ENCODE assay signal across 28 cellular contexts in the genomic region with DNA sequence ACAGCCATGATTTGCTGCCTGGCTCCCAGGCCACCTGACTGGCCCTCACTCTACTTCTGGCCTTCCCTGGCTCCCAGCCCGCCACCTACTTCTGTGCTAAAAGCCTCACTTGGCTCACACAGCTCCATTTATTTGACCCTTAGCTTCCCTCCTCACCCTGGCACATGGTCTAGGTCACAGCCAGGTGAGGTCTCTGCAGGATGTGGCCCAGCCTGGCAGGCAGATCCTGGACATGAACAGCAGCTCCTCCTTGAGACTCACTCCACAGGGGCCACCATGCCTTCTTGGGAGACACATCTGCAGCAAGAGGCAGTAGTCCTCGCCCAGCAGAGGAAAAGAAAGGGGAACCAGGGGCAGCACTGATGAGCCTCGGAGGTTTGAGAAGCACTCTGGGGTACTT.
"Had no signal": no experiment of that assay in that cellular context is flagged by ENCODE, and none has a peak within 500 bp of the region (broad histone marks: within the 10 kb centered on the region; RNA-seq: fewer than 3 reads in every experiment).

No MANE protein-coding gene starts in this region.

- H3K36me3 Mint-ChIP-seq: activated naive CD8-positive, alpha-beta T cell; immature natural killer cell; mesothelial cell of epicardium; naive thymus-derived CD8-positive, alpha-beta T cell had no signal

- H3K79me2 ChIP-seq: hepatocyte had no signal

- H3K4me1 Mint-ChIP-seq: activated CD4-positive, alpha-beta T cell treated with anti-CD3 and anti-CD28 coated beads, Interleukin-2, amount 10 ng/mL, durations not matched to agents 24 days and 14 days; immature natural killer cell; mesothelial cell of epicardium; naive thymus-derived CD8-positive, alpha-beta T cell had no signal

- DNase-seq: activated CD4-positive, alpha-beta T cell treated with anti-CD3 and anti-CD28 coated beads, Interleukin-2, amount 10 ng/mL, durations not matched to agents 24 days and 14 days; activated CD8-positive, alpha-beta T cell treated with anti-CD3 and anti-CD28 coated beads, Interleukin-2, amount 10 ng/mL, durations not matched to agents 7 days and 5 days; activated naive CD4-positive, alpha-beta T cell; activated T-cell treated with anti-CD3 and anti-CD28 coated beads, Interleukin-2, amount 50 U/mL, for 1 hour; brain microvascular endothelial cell; central memory CD4-positive, alpha-beta T cell; effector memory CD8-positive, alpha-beta T cell; glutamatergic neuron; immature natural killer cell; kidney glomerular epithelial cell; left ventricle myocardium inferior; naive thymus-derived CD8-positive, alpha-beta T cell; psoas muscle; stimulated activated CD4-positive, alpha-beta T cell treated with anti-CD3 and anti-CD28 coated beads, Interleukin-1b, Interleukin-23, amount 100 ng/mL, for 48 hours had no signal

- H3K27ac Mint-ChIP-seq: activated CD4-positive, alpha-beta T cell treated with anti-CD3 and anti-CD28 coated beads, Interleukin-2, amount 10 ng/mL, durations not matched to agents 24 days and 14 days; activated CD8-positive, alpha-beta T cell treated with anti-CD3 and anti-CD28 coated beads, Interleukin-2, amount 10 ng/mL, durations not matched to agents 7 days and 5 days; activated naive CD8-positive, alpha-beta T cell; effector memory CD8-positive, alpha-beta T cell; immature natural killer cell; mesothelial cell of epicardium; naive thymus-derived CD8-positive, alpha-beta T cell; stimulated activated naive CD8-positive, alpha-beta T cell treated with anti-CD3 and anti-CD28 coated beads, Interleukin-15, Interleukin-2, amounts not matched to agents 100 ng/mL and 50 ng/mL, for 24 hours; T-helper 1 cell treated with Interleukin-12 subunit alpha and Interleukin-12 subunit beta and Interleukin-4 antibody, amounts not matched to agents 30 μg/mL and 1 μg/mL, for 36 hours had no signal

- H3K4me3 ChIP-seq: adrenal gland, ascending aorta, dorsolateral prefrontal cortex, esophagus muscularis mucosa, hepatocyte, left ventricle myocardium inferior, psoas muscle, right atrium auricular region, tibial artery, vagina had no signal

- H3K27me3 ChIP-seq: adrenal gland, ascending aorta, brain microvascular endothelial cell, dorsolateral prefrontal cortex, hepatocyte, right atrium auricular region, tibial artery, vagina had no signal

- FAIRE-seq: colon, frontal cortex had no signal

- ATAC-seq: activated CD8-positive, alpha-beta T cell treated with anti-CD3 and anti-CD28 coated beads, Interleukin-2, amount 10 ng/mL, durations not matched to agents 7 days and 5 days; effector memory CD8-positive, alpha-beta T cell; naive thymus-derived CD8-positive, alpha-beta T cell; psoas muscle had no signal

- H3K4me3 Mint-ChIP-seq: activated CD4-positive, alpha-beta T cell treated with anti-CD3 and anti-CD28 coated beads, Interleukin-2, amount 10 ng/mL, durations not matched to agents 24 days and 14 days; activated CD8-positive, alpha-beta T cell treated with anti-CD3 and anti-CD28 coated beads, Interleukin-2, amount 10 ng/mL, durations not matched to agents 7 days and 5 days; activated naive CD8-positive, alpha-beta T cell; effector memory CD8-positive, alpha-beta T cell; immature natural killer cell; mesothelial cell of epicardium; naive thymus-derived CD8-positive, alpha-beta T cell; stimulated activated naive CD8-positive, alpha-beta T cell treated with anti-CD3 and anti-CD28 coated beads, Interleukin-15, Interleukin-2, amounts not matched to agents 100 ng/mL and 50 ng/mL, for 24 hours; T-helper 1 cell treated with Interleukin-12 subunit alpha and Interleukin-12 subunit beta and Interleukin-4 antibody, amounts not matched to agents 30 μg/mL and 1 μg/mL, for 36 hours had no signal

- H3K27ac ChIP-seq: adrenal gland, ascending aorta, brain microvascular endothelial cell, dorsolateral prefrontal cortex, esophagus muscularis mucosa, hepatocyte, left ventricle myocardium inferior, psoas muscle, right atrium auricular region, tibial artery, vagina had no signal

- H3K36me3 ChIP-seq: adrenal gland, ascending aorta, brain microvascular endothelial cell, esophagus muscularis mucosa, left ventricle myocardium inferior, right atrium auricular region, tibial artery, vagina had no signal

- H2AFZ ChIP-seq: hepatocyte had no signal

- H3K4me1 ChIP-seq: adrenal gland, ascending aorta, esophagus muscularis mucosa, left ventricle myocardium inferior, psoas muscle, right atrium auricular region, tibial artery, vagina had no signal

- H3K4me2 ChIP-seq: hepatocyte had no signal

- H3K9me3 Mint-ChIP-seq: activated CD4-positive, alpha-beta T cell treated with anti-CD3 and anti-CD28 coated beads, Interleukin-2, amount 10 ng/mL, durations not matched to agents 24 days and 14 days; effector memory CD8-positive, alpha-beta T cell; mesothelial cell of epicardium; naive thymus-derived CD8-positive, alpha-beta T cell; stimulated activated naive CD8-positive, alpha-beta T cell treated with anti-CD3 and anti-CD28 coated beads, Interleukin-15, Interleukin-2, amounts not matched to agents 100 ng/mL and 50 ng/mL, for 24 hours; T-helper 1 cell treated with Interleukin-12 subunit alpha and Interleukin-12 subunit beta and Interleukin-4 antibody, amounts not matched to agents 30 μg/mL and 1 μg/mL, for 36 hours had no signal

- H3K9me3 ChIP-seq: adrenal gland, ascending aorta, esophagus muscularis mucosa, left ventricle myocardium inferior, psoas muscle, right atrium auricular region, tibial artery, vagina had no signal

- H3K27me3 Mint-ChIP-seq: activated CD4-positive, alpha-beta T cell treated with anti-CD3 and anti-CD28 coated beads, Interleukin-2, amount 10 ng/mL, durations not matched to agents 24 days and 14 days had no signal
